In genomic region chr2:169767243-169767888, GRCh38 we compare ENCODE assay signal across 1 cellular context.
A peak's percentile ranks its signal among the peaks of the same experiment; 100 is the strongest.
TF ChIP-seq lines count a peak whose summit lies in the region.

No MANE protein-coding gene starts in this region.

TF ChIP-seq in IMR-90, 13 proteins besides CTCF, POLR2A, EP300 and RAD21:
- peak; percentile 70 for TF ChIP-seq SMC3 (IDR thresholded peaks at IDR 0.05; ENCODE audit: low read depth, low read length)
- TF ChIP-seq RFX5 (IDR thresholded peaks at IDR 0.05; ENCODE audit: low read depth, low read length): no peak
- no peak for TF ChIP-seq MAFK (IDR thresholded peaks at IDR 0.05; ENCODE audit: low read depth, low read length)
- no peak for TF ChIP-seq NFE2L2 (IDR thresholded peaks at IDR 0.05; ENCODE audit: low read depth, low read length)
